In the genomic region with DNA sequence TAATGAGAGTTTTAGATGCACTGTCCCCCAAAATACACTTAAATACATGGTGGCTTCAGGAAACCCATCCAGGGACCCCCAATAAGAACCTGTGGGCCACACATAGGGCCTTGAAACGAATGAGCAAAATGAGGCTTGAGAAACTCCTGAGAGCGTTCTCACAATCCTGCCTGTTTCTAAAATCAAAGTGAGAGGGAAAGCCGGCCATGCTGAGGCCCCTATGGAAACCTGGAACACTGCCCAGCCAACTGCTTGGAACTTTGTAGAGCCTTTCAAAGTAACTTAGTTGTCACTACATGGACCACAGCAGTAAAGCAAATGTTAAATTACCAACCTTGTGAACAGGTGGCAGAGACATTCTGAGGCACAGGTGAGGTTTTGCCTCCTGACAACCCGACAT, we compare ENCODE assay signal across 12 cellular contexts.
"Had no signal": no experiment of that assay in that cellular context is flagged by ENCODE, and none has a peak within 500 bp of the region (broad histone marks: within the 10 kb centered on the region; RNA-seq: fewer than 3 reads in every experiment).

No MANE protein-coding gene starts in this region.

- DNase-seq: activated CD4-positive, alpha-beta T cell treated with anti-CD3 and anti-CD28 coated beads, Interleukin-2, amount 10 ng/mL, durations not matched to agents 24 days and 14 days; activated naive CD4-positive, alpha-beta T cell treated with anti-CD3 and anti-CD28 coated beads, Interleukin-2, amount 10 ng/mL, durations not matched to agents 7 days and 5 days; brain microvascular endothelial cell; gastrocnemius medialis; occipital lobe; small intestine; transverse colon had no signal

- H3K36me3 Mint-ChIP-seq: activated naive CD4-positive, alpha-beta T cell treated with anti-CD3 and anti-CD28 coated beads, Interleukin-2, amount 10 ng/mL, durations not matched to agents 7 days and 5 days; natural killer cell treated with Interleukin-12 subunit alpha and Interleukin-12 subunit beta and Interleukin-15 and Interleukin-18, amount 100 ng/mL, for 72 hours; WTC11 had no signal

- ATAC-seq: gastrocnemius medialis; natural killer cell treated with Interleukin-12 subunit alpha and Interleukin-12 subunit beta and Interleukin-15 and Interleukin-18, amount 100 ng/mL, for 72 hours; WTC11 had no signal

- H3K27me3 Mint-ChIP-seq: activated CD4-positive, alpha-beta T cell treated with anti-CD3 and anti-CD28 coated beads, Interleukin-2, amount 10 ng/mL, durations not matched to agents 24 days and 14 days; activated naive CD4-positive, alpha-beta T cell treated with anti-CD3 and anti-CD28 coated beads, Interleukin-2, amount 10 ng/mL, durations not matched to agents 7 days and 5 days; natural killer cell treated with Interleukin-12 subunit alpha and Interleukin-12 subunit beta and Interleukin-15 and Interleukin-18, amount 100 ng/mL, for 72 hours had no signal

- H3K27me3 ChIP-seq: brain microvascular endothelial cell, gastrocnemius medialis, transverse colon had no signal

- H3K36me3 ChIP-seq: brain microvascular endothelial cell, gastrocnemius medialis, transverse colon had no signal

- H3K9me3 Mint-ChIP-seq: activated CD4-positive, alpha-beta T cell treated with anti-CD3 and anti-CD28 coated beads, Interleukin-2, amount 10 ng/mL, durations not matched to agents 24 days and 14 days; activated naive CD4-positive, alpha-beta T cell treated with anti-CD3 and anti-CD28 coated beads, Interleukin-2, amount 10 ng/mL, durations not matched to agents 7 days and 5 days; activated T-helper 1 cell treated with anti-CD3 and anti-CD28 coated beads, Interleukin-12 subunit alpha, Interleukin-12 subunit beta, Interleukin-2, Interleukin-4 antibody, amounts not matched to agents 30 ng/mL and 10 ng/mL and 1 ng/mL, durations not matched to agents 14 hours and 24 hours and 36 hours; natural killer cell treated with Interleukin-12 subunit alpha and Interleukin-12 subunit beta and Interleukin-15 and Interleukin-18, amount 100 ng/mL, for 72 hours; T-helper 1 cell treated with Interleukin-12 subunit alpha and Interleukin-12 subunit beta and Interleukin-4 antibody, amounts not matched to agents 30 μg/mL and 1 μg/mL, for 36 hours; WTC11 had no signal

- H3K9me3 ChIP-seq: gastrocnemius medialis, transverse colon had no signal

- FAIRE-seq: endothelial cell of umbilical vein, small intestine had no signal

- H3K27ac ChIP-seq: brain microvascular endothelial cell, gastrocnemius medialis, transverse colon had no signal

- H3K4me3 ChIP-seq: gastrocnemius medialis, transverse colon had no signal

- H3K27ac Mint-ChIP-seq: activated CD4-positive, alpha-beta T cell treated with anti-CD3 and anti-CD28 coated beads, Interleukin-2, amount 10 ng/mL, durations not matched to agents 24 days and 14 days; activated naive CD4-positive, alpha-beta T cell treated with anti-CD3 and anti-CD28 coated beads, Interleukin-2, amount 10 ng/mL, durations not matched to agents 7 days and 5 days; activated T-helper 1 cell treated with anti-CD3 and anti-CD28 coated beads, Interleukin-12 subunit alpha, Interleukin-12 subunit beta, Interleukin-2, Interleukin-4 antibody, amounts not matched to agents 30 ng/mL and 10 ng/mL and 1 ng/mL, durations not matched to agents 14 hours and 24 hours and 36 hours; T-helper 1 cell treated with Interleukin-12 subunit alpha and Interleukin-12 subunit beta and Interleukin-4 antibody, amounts not matched to agents 30 μg/mL and 1 μg/mL, for 36 hours; WTC11 had no signal

- H3K4me3 Mint-ChIP-seq: activated CD4-positive, alpha-beta T cell treated with anti-CD3 and anti-CD28 coated beads, Interleukin-2, amount 10 ng/mL, durations not matched to agents 24 days and 14 days; activated naive CD4-positive, alpha-beta T cell treated with anti-CD3 and anti-CD28 coated beads, Interleukin-2, amount 10 ng/mL, durations not matched to agents 7 days and 5 days; activated T-helper 1 cell treated with anti-CD3 and anti-CD28 coated beads, Interleukin-12 subunit alpha, Interleukin-12 subunit beta, Interleukin-2, Interleukin-4 antibody, amounts not matched to agents 30 ng/mL and 10 ng/mL and 1 ng/mL, durations not matched to agents 14 hours and 24 hours and 36 hours; natural killer cell treated with Interleukin-12 subunit alpha and Interleukin-12 subunit beta and Interleukin-15 and Interleukin-18, amount 100 ng/mL, for 72 hours; T-helper 1 cell treated with Interleukin-12 subunit alpha and Interleukin-12 subunit beta and Interleukin-4 antibody, amounts not matched to agents 30 μg/mL and 1 μg/mL, for 36 hours; WTC11 had no signal
